In genomic region chr12:66393890-66394289, GRCh38 we compare ENCODE assay signal across 13 cellular contexts.
"Had no signal": no experiment of that assay in that cellular context is flagged by ENCODE, and none has a peak within 500 bp of the region (broad histone marks: within the 10 kb centered on the region; RNA-seq: fewer than 3 reads in every experiment).

No MANE protein-coding gene starts in this region.

- DNase-seq: activated gamma-delta T cell; activated T-cell treated with anti-CD3 and anti-CD28 coated beads, Interleukin-2, amount 50 U/mL, for 24 hours; body of pancreas; endodermal cell; erythroblast; kidney; left ventricle myocardium inferior; SK-N-SH had no signal

- H3K27ac Mint-ChIP-seq: activated T-cell treated with anti-CD3 and anti-CD28 coated beads, Interleukin-2, amount 50 U/mL, for 24 hours; endodermal cell; T-helper 1 cell treated with Interleukin-12 subunit alpha and Interleukin-12 subunit beta and Interleukin-4 antibody, amounts not matched to agents 30 μg/mL and 1 μg/mL, for 36 hours had no signal

- ATAC-seq: activated CD4-positive, CD25-positive, alpha-beta regulatory T cell treated with anti-CD3 and anti-CD28 coated beads, Interleukin-2, amount 50 U/mL, for 24 hours; body of pancreas; sciatic nerve had no signal

- H3K4me3 Mint-ChIP-seq: activated T-cell treated with anti-CD3 and anti-CD28 coated beads, Interleukin-2, amount 50 U/mL, for 24 hours; central memory CD8-positive, alpha-beta T cell; endodermal cell; neural crest cell; T-helper 1 cell treated with Interleukin-12 subunit alpha and Interleukin-12 subunit beta and Interleukin-4 antibody, amounts not matched to agents 30 μg/mL and 1 μg/mL, for 36 hours had no signal

- H3K4me1 Mint-ChIP-seq: endodermal cell, neural crest cell had no signal

- H3K9me3 Mint-ChIP-seq: activated T-cell treated with anti-CD3 and anti-CD28 coated beads, Interleukin-2, amount 50 U/mL, for 24 hours; central memory CD8-positive, alpha-beta T cell; endodermal cell; neural crest cell; T-helper 1 cell treated with Interleukin-12 subunit alpha and Interleukin-12 subunit beta and Interleukin-4 antibody, amounts not matched to agents 30 μg/mL and 1 μg/mL, for 36 hours had no signal
